Comparison of ENCODE assay signal across 25 cellular contexts in the genomic region with DNA sequence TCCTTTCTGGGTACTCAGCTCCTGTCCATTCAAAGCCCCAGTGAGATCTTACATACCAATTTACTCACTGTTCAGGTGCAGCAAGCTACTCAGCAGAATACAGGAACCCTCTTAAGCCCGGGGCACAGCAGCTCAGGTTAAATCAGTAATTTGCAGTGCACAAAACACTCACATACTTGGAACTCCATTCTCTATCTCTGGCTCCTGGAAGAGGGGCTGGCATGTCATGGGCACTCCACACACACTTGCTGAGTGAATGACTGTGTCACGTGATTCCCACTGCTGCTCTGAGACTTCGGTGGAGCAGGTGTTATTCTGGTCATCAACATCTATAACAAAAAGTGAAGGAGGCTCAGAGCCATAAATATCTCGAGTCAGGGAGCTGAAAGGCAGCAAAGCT.
A peak's percentile ranks its signal among the peaks of the same experiment; 100 is the strongest.
DNase-seq lines count a peak whose midpoint lies in the region; ATAC-seq and TF ChIP-seq lines count a peak whose summit lies in the region.
"Had no signal": no experiment of that assay in that cellular context is flagged by ENCODE, and none has a peak within 500 bp of the region (broad histone marks: within the 10 kb centered on the region; RNA-seq: fewer than 3 reads in every experiment).

No MANE protein-coding gene starts in this region.

- H3K4me3 ChIP-seq in lower lobe of right lung (no peak overlapping the region), coronary artery (no peak overlapping the region), body of pancreas (no peak overlapping the region)
- H3K4me3 ChIP-seq: ascending aorta, GM23338, hepatocyte, sigmoid colon, suprapubic skin had no signal

- H3K27me3 ChIP-seq in lower lobe of right lung (ENCODE audit: low read depth), result no peaks in the 10 kb centered on the region
- H3K27me3 ChIP-seq in body of pancreas, result no peaks in the 10 kb centered on the region
- H3K27me3 ChIP-seq: ascending aorta, neutrophil, sigmoid colon, suprapubic skin had no signal

- no peaks in the 10 kb centered on the region for H3K4me1 ChIP-seq in lower lobe of right lung
- H3K4me1 ChIP-seq in body of pancreas, result peaks cover 8% of the 10 kb centered on the region
- H3K4me1 ChIP-seq: ascending aorta, sigmoid colon, suprapubic skin had no signal

- 34% methylated on average over 4 of the region's 4 CpGs for WGBS in body of pancreas, 2 donors

- DNase-seq in NCI-H2107 treated with DMSO at 0.1 percent for 48 hours (lab: John Stamatoyannopoulos, UW; ENCODE audit: unreplicated experiment), result peak; percentile 29
- DNase-seq in NCI-H2107 (lab: John Stamatoyannopoulos, UW), result no peak
- no peak for DNase-seq in lower lobe of right lung
- no peak for DNase-seq in coronary artery (ENCODE audit: low spot score)
- DNase-seq in activated T-cell treated with anti-CD3 and anti-CD28 coated beads, Interleukin-2, amount 50 U/mL, for 48 hours, result no peak
- DNase-seq in body of pancreas, result no peak
- DNase-seq: activated effector memory CD4-positive, alpha-beta T cell treated with anti-CD3 and anti-CD28 coated beads, Interleukin-2, amount 50 U/mL, for 16 hours; activated naive CD8-positive, alpha-beta T cell treated with anti-CD3 and anti-CD28 coated beads, Interleukin-2, amount 10 ng/mL, durations not matched to agents 7 days and 5 days; activated T-cell treated with anti-CD3 and anti-CD28 coated beads for 4 hours; AML-193; caudate nucleus; CD4-positive, alpha-beta memory T cell; DMS 273 treated with DMSO at 0.1 percent for 48 hours; NCI-H2081 treated with DMSO at 0.1 percent for 48 hours; NCI-H510A; sigmoid colon; stimulated activated naive B cell treated with anti-CD40 and anti-IgM and Interleukin-4, amounts not matched to agents 10 μg/mL and 1 μg/mL and 100 μg/mL, for 72 hours; T-helper 2 cell had no signal

- TF ChIP-seq POLR2A in body of pancreas (IDR thresholded peaks at IDR 0.05), result no peak

- H3K36me3 ChIP-seq in lower lobe of right lung, result no peaks in the 10 kb centered on the region
- no peaks in the 10 kb centered on the region for H3K36me3 ChIP-seq in body of pancreas (replicated peaks in 1 of 2; ENCODE audit: insufficient read depth in 1 of 2, low read depth in 2 of 2)
- H3K36me3 ChIP-seq: ascending aorta, neutrophil, sigmoid colon, suprapubic skin had no signal

- H3K27ac ChIP-seq in lower lobe of right lung (no peak overlapping the region), coronary artery (no peak overlapping the region), body of pancreas (no peak overlapping the region)
- H3K27ac ChIP-seq: ascending aorta, hepatocyte, neutrophil, sigmoid colon, suprapubic skin had no signal

- H3K9me3 ChIP-seq in lower lobe of right lung (no peaks in the 10 kb centered on the region), body of pancreas (no peaks in the 10 kb centered on the region)
- H3K9me3 ChIP-seq: ascending aorta, neutrophil, sigmoid colon, suprapubic skin had no signal

- no peak for TF ChIP-seq CTCF in lower lobe of right lung (IDR thresholded peaks at IDR 0.05)
- TF ChIP-seq CTCF in coronary artery (IDR thresholded peaks at IDR 0.05), result no peak
- TF ChIP-seq CTCF in body of pancreas (IDR thresholded peaks at IDR 0.05), result no peak

- intact Hi-C loops in lower lobe of right lung (cut with DNase I), result no loop called here
- intact Hi-C loops in body of pancreas (cut with DNase I), result no loop called here

- ATAC-seq in GM18909 (IDR thresholded peaks at IDR 0.05; ENCODE audit: poor library complexity, unreplicated experiment) (peak; percentile 21), HG03521 (IDR thresholded peaks at IDR 0.05; ENCODE audit: unreplicated experiment) (peak; percentile 16), lower lobe of right lung (peak; percentile 35 to 41), body of pancreas (no peak)
- ATAC-seq: GM23338; stimulated activated naive B cell treated with anti-CD40 and anti-IgM and Interleukin-4, amounts not matched to agents 10 μg/mL and 1 μg/mL and 100 μg/mL, for 72 hours had no signal
